ENCODE assay signal across 17 cellular contexts in genomic region chr15:92618121-92618520, GRCh38. TPM values are rescaled to one million over a fixed set of nuclear protein-coding genes. Genes with fewer than 3 reads are reported as not detected.
A peak's percentile ranks its signal among the peaks of the same experiment; 100 is the strongest.
DNase-seq lines count a peak whose midpoint lies in the region; ATAC-seq and TF ChIP-seq lines count a peak whose summit lies in the region.
"Had no signal": no experiment of that assay in that cellular context is flagged by ENCODE, and none has a peak within 500 bp of the region (broad histone marks: within the 10 kb centered on the region; RNA-seq: fewer than 3 reads in every experiment).

No MANE protein-coding gene starts in this region.

- 82 to 87% (median 85%) methylated on average over 4 of the region's 4 CpGs for WGBS in psoas muscle, 3 donors

- peaks cover 4% of the 10 kb centered on the region for H3F3A ChIP-seq in PC-3 (ENCODE audit: low read length, unreplicated experiment)

- H3K9me3 ChIP-seq in Caco-2: no peaks in the 10 kb centered on the region
- no peaks in the 10 kb centered on the region for H3K9me3 ChIP-seq in PC-3 (ENCODE audit: low read length)
- no peaks in the 10 kb centered on the region for H3K9me3 ChIP-seq in right atrium auricular region
- H3K9me3 ChIP-seq in psoas muscle: no peaks in the 10 kb centered on the region
- H3K9me3 ChIP-seq: BLaER1 had no signal

- H3K4me1 Mint-ChIP-seq in Caco-2 (ENCODE audit: low read depth, unreplicated experiment) (peaks cover 30% of the 10 kb centered on the region), HFFc6 (ENCODE audit: low read depth) (peaks cover 20% of the 10 kb centered on the region)
- H3K4me1 Mint-ChIP-seq: activated naive CD4-positive, alpha-beta T cell treated with anti-CD3 and anti-CD28 coated beads, Interleukin-2, amount 50 U/mL, for 24 hours had no signal

- POLR2A ChIA-PET in Caco-2 (lab: Charles Lee): no interaction called here
- POLR2A ChIA-PET in PC-3 (lab: Charles Lee; ENCODE audit: unreplicated experiment): no interaction called here

- H3K9me2 ChIP-seq in PC-3 (replicated peaks; ENCODE audit: low read length): no peaks in the 10 kb centered on the region

- DNase-seq in Caco-2 (no peak), PC-3 (no peak), right atrium auricular region (ENCODE audit: low spot score) (no peak), psoas muscle (no peak), HFFc6 (no peak), A172 (ENCODE audit: low spot score) (no peak)
- DNase-seq: caudate nucleus; hypothalamus; NCI-H1694; NK-92 treated with Interleukin-12 subunit alpha and Interleukin-12 subunit beta, amount 100 ng/mL, for 24 hours had no signal

- peaks cover 69% of the 10 kb centered on the region for H3K36me3 Mint-ChIP-seq in Caco-2 (ENCODE audit: insufficient read depth, unreplicated experiment)
- no peaks in the 10 kb centered on the region for H3K36me3 Mint-ChIP-seq in HFFc6 (ENCODE audit: low read depth)
- H3K36me3 Mint-ChIP-seq: activated naive CD4-positive, alpha-beta T cell treated with anti-CD3 and anti-CD28 coated beads, Interleukin-2, amount 50 U/mL, for 24 hours had no signal

- H3K27ac Mint-ChIP-seq in Caco-2 (ENCODE audit: unreplicated experiment) (peak overlapping the region; percentile 86), HFFc6 (no peak overlapping the region)
- H3K27ac Mint-ChIP-seq: activated naive CD4-positive, alpha-beta T cell treated with anti-CD3 and anti-CD28 coated beads, Interleukin-2, amount 50 U/mL, for 24 hours had no signal

- no peaks in the 10 kb centered on the region for H3K27me3 ChIP-seq in Caco-2 (replicated peaks; ENCODE audit: control insufficient read depth, insufficient read depth, low read length)
- no peaks in the 10 kb centered on the region for H3K27me3 ChIP-seq in PC-3 (ENCODE audit: low read length)
- no peaks in the 10 kb centered on the region for H3K27me3 ChIP-seq in right atrium auricular region
- no peaks in the 10 kb centered on the region for H3K27me3 ChIP-seq in psoas muscle (ENCODE audit: insufficient read depth in 3 of 3, low read length in 2 of 3)
- H3K27me3 ChIP-seq: BLaER1 had no signal

- H3K27me3 Mint-ChIP-seq in Caco-2 (ENCODE audit: insufficient read depth, unreplicated experiment) (no peaks in the 10 kb centered on the region), HFFc6 (ENCODE audit: insufficient read depth) (no peaks in the 10 kb centered on the region; the same call in 1 of the 2 replicates)
- H3K27me3 Mint-ChIP-seq: activated naive CD4-positive, alpha-beta T cell treated with anti-CD3 and anti-CD28 coated beads, Interleukin-2, amount 50 U/mL, for 24 hours had no signal

- ATAC-seq in PC-3 (no peak), psoas muscle (no peak), GM21515 (IDR thresholded peaks at IDR 0.05; ENCODE audit: unreplicated experiment) (no peak), esophagus mucosa (no peak)
- ATAC-seq: GM12878, SK-N-SH treated with all-trans-retinoic acid at 6 μM for 48 hours had no signal

- H2AFZ ChIP-seq in PC-3 (ENCODE audit: low read length): no peak overlapping the region

- H3K4me3 ChIP-seq in Caco-2 (ENCODE audit: low read depth, low read length) (no peak overlapping the region), PC-3 (ENCODE audit: low read length) (peak overlapping the region; percentile 30; the same call in 1 of the 2 replicates), right atrium auricular region (no peak overlapping the region), psoas muscle (no peak overlapping the region)
- H3K4me3 ChIP-seq: BLaER1, GM12878 had no signal

- H3K4me2 ChIP-seq in PC-3 (ENCODE audit: low read length): peak overlapping the region; percentile 77
- H3K4me2 ChIP-seq: KMS-11 had no signal

- H3K9me3 Mint-ChIP-seq in Caco-2 (ENCODE audit: unreplicated experiment) (no peaks in the 10 kb centered on the region), HFFc6 (peaks cover 20% of the 10 kb centered on the region)
- H3K9me3 Mint-ChIP-seq: activated naive CD4-positive, alpha-beta T cell treated with anti-CD3 and anti-CD28 coated beads, Interleukin-2, amount 50 U/mL, for 24 hours had no signal

- H3K36me3 ChIP-seq in Caco-2 (ENCODE audit: control insufficient read depth, insufficient read depth, low read length) (no peaks in the 10 kb centered on the region; the same call in 1 of the 2 replicates), PC-3 (ENCODE audit: low read depth, low read length) (no peaks in the 10 kb centered on the region), right atrium auricular region (no peaks in the 10 kb centered on the region), psoas muscle (ENCODE audit: insufficient read depth in 1 of 2, low read depth in 1 of 2) (no peaks in the 10 kb centered on the region)
- H3K36me3 ChIP-seq: BLaER1 had no signal

- H3K27ac ChIP-seq in PC-3 (ENCODE audit: low read length) (peak overlapping the region; percentile 93), right atrium auricular region (peak overlapping the region; percentile 69 to 87), psoas muscle (peak overlapping the region; percentile 70)
- H3K27ac ChIP-seq: BLaER1, KMS-11 had no signal

- TSS peak; percentile 71 for BruUV-seq in Caco-2 (replicated peaks; lab: Mats Ljungman, UMichigan)
- no TSS peak for BruUV-seq in PC-3 (replicated peaks; lab: Mats Ljungman, UMichigan)

- H3K4me3 Mint-ChIP-seq in Caco-2 (ENCODE audit: unreplicated experiment) (peak overlapping the region; percentile 72), HFFc6 (no peak overlapping the region)
- H3K4me3 Mint-ChIP-seq: activated naive CD4-positive, alpha-beta T cell treated with anti-CD3 and anti-CD28 coated beads, Interleukin-2, amount 50 U/mL, for 24 hours had no signal

- TF ChIP-seq CTCF in Caco-2 (IDR thresholded peaks at IDR 0.05; ENCODE audit: insufficient read depth in 1 of 2, low read depth in 1 of 2, low read length in 1 of 2, severe bottlenecking in 1 of 2, unreplicated experiment in 1 of 2): no peak
- TF ChIP-seq CTCF in PC-3 (conservative IDR thresholded peaks at IDR 0.05; ENCODE audit: low read depth, low read length): no peak
- TF ChIP-seq CTCF in right atrium auricular region (IDR thresholded peaks at IDR 0.05): no peak
- no peak for TF ChIP-seq CTCF in psoas muscle (IDR thresholded peaks at IDR 0.05)
- TF ChIP-seq CTCF in HFFc6 (IDR thresholded peaks at IDR 0.05): no peak

- peak overlapping the region; percentile 26 for H3K9ac ChIP-seq in PC-3 (ENCODE audit: low read length)
- H3K9ac ChIP-seq: BLaER1, KMS-11 had no signal

- H3K79me2 ChIP-seq in PC-3 (ENCODE audit: low read length): peaks cover 4% of the 10 kb centered on the region; the same call in 1 of the 2 replicates

- H4K20me1 ChIP-seq in PC-3 (ENCODE audit: low read length): no peaks in the 10 kb centered on the region
- H4K20me1 ChIP-seq: BLaER1 had no signal

- CTCF ChIA-PET in Caco-2 (lab: Charles Lee) (interaction anchor here (1.8 kb wide), 1 partner anchor 97 kb away, joined by 9 read pairs; no protein-coding TSS in a partner anchor), PC-3 (lab: Charles Lee) (no interaction called here)

- intact Hi-C loops in Caco-2 (cut with micrococcal nuclease; ENCODE audit: unreplicated experiment): loop anchor here (5.0 kb wide), 1 partner anchor 96 kb away; no protein-coding TSS in a partner anchor
- intact Hi-C loops in PC-3 (cut with micrococcal nuclease): no loop called here
- intact Hi-C loops in psoas muscle (cut with DNase I): loop anchor here in 1 of 2 donors (5.0 kb wide), 1 partner anchor 91 kb away; no protein-coding TSS in a partner anchor

- peaks cover 37% of the 10 kb centered on the region for H3K4me1 ChIP-seq in Caco-2
- peaks cover 38% of the 10 kb centered on the region for H3K4me1 ChIP-seq in PC-3 (ENCODE audit: insufficient read depth, low read length)
- H3K4me1 ChIP-seq in right atrium auricular region: peaks cover 2 to 40% of the 10 kb centered on the region in 2 donors
- H3K4me1 ChIP-seq in psoas muscle: peaks cover 30% of the 10 kb centered on the region
- H3K4me1 ChIP-seq: BLaER1 had no signal

RNA-seq across cellular contexts. Expression of gene FAM174B, which starts 37.5 kb away (rescaled TPM):
- total RNA-seq in Caco-2 (2022) (79.4 and 87.5 TPM in 2 replicates), PC-3 (2014; rRNA removed) (9.6 and 14.2 TPM in 2 replicates), right atrium auricular region (1 to 10 TPM; 6.2 to 7.1 TPM), psoas muscle (10 to 100 TPM in 3 of 4 donors, 1 to 10 TPM in 1; 9.5 to 22.1 (median 12.2) TPM), esophagus mucosa (4.3 TPM)
- polyA plus RNA-seq in psoas muscle: 10 to 100 TPM in 1 of 3 donors, 1 to 10 TPM in 2; 7.6 to 12.1 (median 7.8) TPM
- total RNA-seq in HFFc6 (2021; fragmentation: NEBNext Ultra II Directional; extraction: Animal tissue kit (Norgen Biotek cat#: 25700)): 1 to 10 TPM; 1.2 to 7.0 (median 2.3) TPM
- total RNA-seq in A172 (2014; rRNA removed; shearing (Covaris generic)): 0.81 and 3.8 TPM in 2 replicates
